ENCODE assay signal across 8 cellular contexts in genomic region chr5:56829137-56829536, GRCh38. TPM values are rescaled to one million over a fixed set of nuclear protein-coding genes. Genes with fewer than 3 reads are reported as not detected.
DNase-seq lines count a peak whose midpoint lies in the region; ATAC-seq and TF ChIP-seq lines count a peak whose summit lies in the region.

No MANE protein-coding gene starts in this region.

- H3K4me3 ChIP-seq in NB4 (ENCODE audit: low read depth, low read length) (no peak overlapping the region), upper lobe of right lung (no peak overlapping the region)

- no peak for TF ChIP-seq CTCF in NB4 (IDR thresholded peaks at IDR 0.05; ENCODE audit: low read depth, low read length)
- no peak for TF ChIP-seq CTCF in upper lobe of right lung (IDR thresholded peaks at IDR 0.05)

- H3K9me3 ChIP-seq in upper lobe of right lung = no peaks in the 10 kb centered on the region

- no peaks in the 10 kb centered on the region for H3K27me3 ChIP-seq in upper lobe of right lung

- intact Hi-C loops in upper lobe of right lung (cut with DNase I) = no loop called here

- ATAC-seq in GM18907 (IDR thresholded peaks at IDR 0.05; ENCODE audit: unreplicated experiment) (peak; percentile 70), upper lobe of right lung (no peak), HG02840 (IDR thresholded peaks at IDR 0.05; ENCODE audit: low FRiP score, unreplicated experiment) (no peak), GM19467 (IDR thresholded peaks at IDR 0.05; ENCODE audit: unreplicated experiment) (no peak)

- TF ChIP-seq POLR2A in NB4 (IDR thresholded peaks at IDR 0.05; ENCODE audit: extremely low read depth, insufficient read length) = no peak

- H3K4me1 ChIP-seq in upper lobe of right lung = peaks cover 27% of the 10 kb centered on the region

- no peaks in the 10 kb centered on the region for H3K36me3 ChIP-seq in upper lobe of right lung

- DNase-seq in NB4 (ENCODE audit: low read depth) (peak; percentile 70), upper lobe of right lung (no peak), NCI-H226 (no peak)
- peak; percentile 30 for DNase-seq in activated gamma-delta T cell treated with anti-CD3 and anti-CD28 coated beads, Interleukin-2, amount 50 U/mL, for 16 hours (ENCODE audit: low read depth)
- peak; percentile 39 to 49 for DNase-seq in stimulated activated CD4-positive, alpha-beta T cell treated with anti-CD3 and anti-CD28 coated beads, Interleukin-1b, Interleukin-23, amount 100 ng/mL, for 4 hours (ENCODE audit: low read depth in 2 of 2)

- H3K27ac ChIP-seq in upper lobe of right lung = no peak overlapping the region

RNA-seq across cellular contexts. Expression of gene MAP3K1, which starts 13.8 kb away (rescaled TPM):
- 20.3 TPM for total RNA-seq in upper lobe of right lung

Comparison
In these comparisons a context has a peak if more than half of its experiments do, and no peak if none do; other contexts are left out.
1. DNase-seq: peak in NB4 (single experiment), activated gamma-delta T cell treated with anti-CD3 and anti-CD28 coated beads, Interleukin-2, amount 50 U/mL, for 16 hours (single experiment) and stimulated activated CD4-positive, alpha-beta T cell treated with anti-CD3 and anti-CD28 coated beads, Interleukin-1b, Interleukin-23, amount 100 ng/mL, for 4 hours (2 of 2); none in upper lobe of right lung (single experiment) and NCI-H226 (single experiment).